ENCODE assay signal across 8 cellular contexts in genomic region chr2:142980246-142981068, GRCh38.
DNase-seq lines count a peak whose midpoint lies in the region; ATAC-seq and TF ChIP-seq lines count a peak whose summit lies in the region.

No MANE protein-coding gene starts in this region.

- peak; percentile 13 for DNase-seq in activated CD4-positive, alpha-beta memory T cell treated with anti-CD3 and anti-CD28 coated beads for 36 hours
- no peak for DNase-seq in activated CD4-positive, alpha-beta memory T cell treated with anti-CD3 and anti-CD28 coated beads, Interleukin-2, amount 10 ng/mL, durations not matched to agents 7 days and 5 days
- DNase-seq in NCI-H2227 (lab: John Stamatoyannopoulos, UW; ENCODE audit: unreplicated experiment) (peak; percentile 14), cardiac fibroblast (ENCODE audit: low read depth in 2 of 2) (peak; percentile 68 to 70), naive B cell (peak; percentile 7)
- DNase-seq in activated CD4-positive, alpha-beta T cell treated with anti-CD3 and anti-CD28 coated beads, Interleukin-2, amount 50 U/mL, for 48 hours: no peak

- no peak overlapping the region for H3K4me3 ChIP-seq in cardiac fibroblast (replicated peaks in 1 of 2; ENCODE audit: low read depth in 2 of 2, low read length in 2 of 2)

- no peaks in the 10 kb centered on the region for H3K4me1 Mint-ChIP-seq in activated CD4-positive, alpha-beta memory T cell treated with anti-CD3 and anti-CD28 coated beads for 36 hours (ENCODE audit: low read depth)
- H3K4me1 Mint-ChIP-seq in activated CD4-positive, alpha-beta memory T cell treated with anti-CD3 and anti-CD28 coated beads, Interleukin-2, amount 10 ng/mL, durations not matched to agents 7 days and 5 days: no peaks in the 10 kb centered on the region
- peaks cover 11 to 13% (median 13%) of the 10 kb centered on the region in 3 donors for H3K4me1 Mint-ChIP-seq in naive B cell

- no peak overlapping the region for H3K27ac Mint-ChIP-seq in activated CD4-positive, alpha-beta memory T cell treated with anti-CD3 and anti-CD28 coated beads for 36 hours
- H3K27ac Mint-ChIP-seq in activated CD4-positive, alpha-beta memory T cell treated with anti-CD3 and anti-CD28 coated beads, Interleukin-2, amount 10 ng/mL, durations not matched to agents 7 days and 5 days: no peak overlapping the region
- H3K27ac Mint-ChIP-seq in naive B cell: peak overlapping the region in 4 of 6 donors; percentile 9 to 73 (median 36)

- H3K36me3 Mint-ChIP-seq in activated CD4-positive, alpha-beta memory T cell treated with anti-CD3 and anti-CD28 coated beads for 36 hours: no peaks in the 10 kb centered on the region
- H3K36me3 Mint-ChIP-seq in activated CD4-positive, alpha-beta memory T cell treated with anti-CD3 and anti-CD28 coated beads, Interleukin-2, amount 10 ng/mL, durations not matched to agents 7 days and 5 days (ENCODE audit: low read depth): no peaks in the 10 kb centered on the region
- H3K36me3 Mint-ChIP-seq in naive B cell: no peaks in the 10 kb centered on the region

- peak; percentile 26 for TF ChIP-seq CTCF in cardiac fibroblast (IDR thresholded peaks at IDR 0.05; ENCODE audit: low read depth, low read length)

- H3K4me3 Mint-ChIP-seq in activated CD4-positive, alpha-beta memory T cell treated with anti-CD3 and anti-CD28 coated beads for 36 hours: no peak overlapping the region
- H3K4me3 Mint-ChIP-seq in activated CD4-positive, alpha-beta memory T cell treated with anti-CD3 and anti-CD28 coated beads, Interleukin-2, amount 10 ng/mL, durations not matched to agents 7 days and 5 days: no peak overlapping the region
- H3K4me3 Mint-ChIP-seq in naive B cell: no peak overlapping the region

- ATAC-seq in HG02798 (IDR thresholded peaks at IDR 0.05; ENCODE audit: poor library complexity, unreplicated experiment) (peak; percentile 55), naive B cell (ENCODE audit: low read depth in 2 of 2) (no peak), GM19328 (IDR thresholded peaks at IDR 0.05; ENCODE audit: unreplicated experiment) (no peak)

- POLR2A ChIA-PET in activated CD4-positive, alpha-beta memory T cell treated with anti-CD3 and anti-CD28 coated beads for 36 hours (lab: Charles Lee): interaction anchor here (1.1 kb wide), 1 partner anchor 13 kb away, joined by 3 read pairs; no protein-coding TSS in a partner anchor
- POLR2A ChIA-PET in activated CD4-positive, alpha-beta memory T cell treated with anti-CD3 and anti-CD28 coated beads, Interleukin-2, amount 10 ng/mL, durations not matched to agents 7 days and 5 days (lab: Charles Lee): no interaction called here

- peaks cover 1% of the 10 kb centered on the region for H3K27me3 Mint-ChIP-seq in activated CD4-positive, alpha-beta memory T cell treated with anti-CD3 and anti-CD28 coated beads for 36 hours
- H3K27me3 Mint-ChIP-seq in activated CD4-positive, alpha-beta memory T cell treated with anti-CD3 and anti-CD28 coated beads, Interleukin-2, amount 10 ng/mL, durations not matched to agents 7 days and 5 days: peaks cover 14% of the 10 kb centered on the region
- no peaks in the 10 kb centered on the region for H3K27me3 Mint-ChIP-seq in naive B cell

- H3K9me3 Mint-ChIP-seq in activated CD4-positive, alpha-beta memory T cell treated with anti-CD3 and anti-CD28 coated beads for 36 hours: no peaks in the 10 kb centered on the region
- no peaks in the 10 kb centered on the region for H3K9me3 Mint-ChIP-seq in activated CD4-positive, alpha-beta memory T cell treated with anti-CD3 and anti-CD28 coated beads, Interleukin-2, amount 10 ng/mL, durations not matched to agents 7 days and 5 days
- H3K9me3 Mint-ChIP-seq in naive B cell: no peaks in the 10 kb centered on the region

- CTCF ChIA-PET in activated CD4-positive, alpha-beta memory T cell treated with anti-CD3 and anti-CD28 coated beads for 36 hours (lab: Charles Lee): interaction anchor here (1.0 to 8.6 kb wide), 6 partner anchors 8 to 21 kb away, joined by 3 to 55 read pairs (median 4); no protein-coding TSS in a partner anchor
- CTCF ChIA-PET in activated CD4-positive, alpha-beta memory T cell treated with anti-CD3 and anti-CD28 coated beads, Interleukin-2, amount 10 ng/mL, durations not matched to agents 7 days and 5 days (lab: Charles Lee): interaction anchor here (1.4 to 1.6 kb wide), 3 partner anchors 9 to 14 kb away, joined by 4 to 9 read pairs (median 5); no protein-coding TSS in a partner anchor

- intact Hi-C loops in activated CD4-positive, alpha-beta memory T cell treated with anti-CD3 and anti-CD28 coated beads for 36 hours (cut with micrococcal nuclease): no loop called here

Comparison
In these comparisons a context has a peak if more than half of its experiments do, and no peak if none do; other contexts are left out.
1. DNase-seq: peak in activated CD4-positive, alpha-beta memory T cell treated with anti-CD3 and anti-CD28 coated beads for 36 hours (single experiment), NCI-H2227 (single experiment), cardiac fibroblast (2 of 2) and naive B cell (single experiment); none in activated CD4-positive, alpha-beta memory T cell treated with anti-CD3 and anti-CD28 coated beads, Interleukin-2, amount 10 ng/mL, durations not matched to agents 7 days and 5 days (single experiment) and activated CD4-positive, alpha-beta T cell treated with anti-CD3 and anti-CD28 coated beads, Interleukin-2, amount 50 U/mL, for 48 hours (0 of 2).
2. H3K27ac Mint-ChIP-seq: peak in naive B cell (4 of 6); none in activated CD4-positive, alpha-beta memory T cell treated with anti-CD3 and anti-CD28 coated beads for 36 hours (single experiment) and activated CD4-positive, alpha-beta memory T cell treated with anti-CD3 and anti-CD28 coated beads, Interleukin-2, amount 10 ng/mL, durations not matched to agents 7 days and 5 days (single experiment).